Comparison of ENCODE assay signal across 20 cellular contexts in genomic region chr20:35235881-35236280, GRCh38. TPM values are rescaled to one million over a fixed set of nuclear protein-coding genes. Genes with fewer than 3 reads are reported as not detected.
"Had no signal": no experiment of that assay in that cellular context is flagged by ENCODE, and none has a peak within 500 bp of the region (broad histone marks: within the 10 kb centered on the region; RNA-seq: fewer than 3 reads in every experiment).

No MANE protein-coding gene starts in this region.

- H3K27ac Mint-ChIP-seq: activated CD8-positive, alpha-beta T cell treated with anti-CD3 and anti-CD28 coated beads for 36 hours; activated naive CD4-positive, alpha-beta T cell treated with anti-CD3 and anti-CD28 coated beads, Interleukin-2, amount 50 U/mL, for 72 hours had no signal

- H3K9me3 ChIP-seq: esophagus squamous epithelium, uterus had no signal

- H3K4me3 Mint-ChIP-seq: activated CD8-positive, alpha-beta T cell treated with anti-CD3 and anti-CD28 coated beads for 36 hours; activated T-cell treated with anti-CD3 and anti-CD28 coated beads, Interleukin-2, amount 50 U/mL, for 4 hours had no signal

- FAIRE-seq: colon, endothelial cell of umbilical vein, kidney had no signal

- H3K4me3 ChIP-seq: cardiac muscle cell, esophagus squamous epithelium, uterus had no signal

- H3K27ac ChIP-seq: cardiac muscle cell, esophagus squamous epithelium, uterus had no signal

- H3K27me3 ChIP-seq: cardiac muscle cell, esophagus squamous epithelium, uterus had no signal

- H3K9me3 Mint-ChIP-seq: activated CD8-positive, alpha-beta T cell treated with anti-CD3 and anti-CD28 coated beads for 36 hours; activated naive CD4-positive, alpha-beta T cell treated with anti-CD3 and anti-CD28 coated beads, Interleukin-2, amount 50 U/mL, for 72 hours; activated T-cell treated with anti-CD3 and anti-CD28 coated beads, Interleukin-2, amount 50 U/mL, for 4 hours had no signal

- ATAC-seq: activated CD8-positive, alpha-beta T cell treated with anti-CD3 and anti-CD28 coated beads for 36 hours; activated naive CD4-positive, alpha-beta T cell treated with anti-CD3 and anti-CD28 coated beads, Interleukin-2, amount 50 U/mL, for 72 hours; activated T-cell treated with anti-CD3 and anti-CD28 coated beads, Interleukin-2, amount 50 U/mL, for 4 hours; left ventricle myocardium superior had no signal

- DNase-seq: activated CD4-positive, alpha-beta T cell treated with anti-CD3 and anti-CD28 coated beads for 4 hours; activated CD8-positive, alpha-beta T cell treated with anti-CD3 and anti-CD28 coated beads for 36 hours; activated effector memory CD4-positive, alpha-beta T cell treated with Interleukin-2 at 50 U/mL for 16 hours; activated T-cell treated with anti-CD3 and anti-CD28 coated beads, Interleukin-2, amount 50 U/mL, for 4 hours; esophagus squamous epithelium; hippocampal formation; kidney; left ventricle myocardium superior; stimulated activated CD4-positive, alpha-beta T cell treated with anti-CD3 and anti-CD28 coated beads, Interleukin-12 subunit alpha, Interleukin-12 subunit beta, amount 100 ng/mL, for 4 hours; stimulated activated CD4-positive, alpha-beta T cell treated with anti-CD3 and anti-CD28 coated beads, Interleukin-2, amount 100 ng/mL, for 24 hours; T-helper 2 cell; uterus had no signal

- H3K36me3 ChIP-seq: cardiac muscle cell, uterus had no signal

- H3K4me1 ChIP-seq: esophagus squamous epithelium, uterus had no signal

RNA-seq across cellular contexts. Expression of gene MMP24, which starts 9.4 kb away (rescaled TPM):
- total RNA-seq: activated CD8-positive, alpha-beta T cell treated with anti-CD3 and anti-CD28 coated beads for 36 hours; activated naive CD4-positive, alpha-beta T cell treated with anti-CD3 and anti-CD28 coated beads, Interleukin-2, amount 50 U/mL, for 72 hours; activated T-cell treated with anti-CD3 and anti-CD28 coated beads, Interleukin-2, amount 50 U/mL, for 4 hours had no signal

RNA-seq across cellular contexts. Expression of gene FAM83C, which starts 56.3 kb away (rescaled TPM):
- total RNA-seq: activated CD8-positive, alpha-beta T cell treated with anti-CD3 and anti-CD28 coated beads for 36 hours; activated naive CD4-positive, alpha-beta T cell treated with anti-CD3 and anti-CD28 coated beads, Interleukin-2, amount 50 U/mL, for 72 hours; activated T-cell treated with anti-CD3 and anti-CD28 coated beads, Interleukin-2, amount 50 U/mL, for 4 hours; cardiac muscle cell; endothelial cell of umbilical vein; fibroblast of villous mesenchyme; kidney; left ventricle myocardium superior; mesenteric fat pad; osteocyte; uterus had no signal
- polyA plus RNA-seq: cardiac muscle cell, endothelial cell of umbilical vein, neural cell had no signal
